In genomic region chr20:5282561-5282960, GRCh38 we compare ENCODE assay signal across 28 cellular contexts. TPM values are rescaled to one million over a fixed set of nuclear protein-coding genes. Genes with fewer than 3 reads are reported as not detected.
DNase-seq lines count a peak whose midpoint lies in the region; ATAC-seq and TF ChIP-seq lines count a peak whose summit lies in the region.
"Had no signal": no experiment of that assay in that cellular context is flagged by ENCODE, and none has a peak within 500 bp of the region (broad histone marks: within the 10 kb centered on the region; RNA-seq: fewer than 3 reads in every experiment).

No MANE protein-coding gene starts in this region.

- H2BK5ac ChIP-seq in trophoblast cell (ENCODE audit: low read depth, low read length, poor library complexity) = no peak overlapping the region

- no peaks in the 10 kb centered on the region for H3K79me1 ChIP-seq in trophoblast cell (ENCODE audit: low read length)

- POLR2A ChIA-PET in MCF 10A (lab: Yijun Ruan, JAX) = interaction anchor here (0.6 to 0.8 kb wide), 2 partner anchors 14 to 49 kb away, joined by 3 read pairs; no protein-coding TSS in a partner anchor

- no peak for TF ChIP-seq CTCF in mammary epithelial cell (conservative IDR thresholded peaks at IDR 0.05 in 1 of 2, IDR thresholded peaks at IDR 0.05 in 1 of 2; ENCODE audit: extremely low read depth in 1 of 2, insufficient read depth in 1 of 2, low read depth in 1 of 2, low read length in 2 of 2)
- no peak for TF ChIP-seq CTCF in MCF 10A (IDR thresholded peaks at IDR 0.05; ENCODE audit: unreplicated experiment)
- no peak for TF ChIP-seq CTCF in foreskin keratinocyte (conservative IDR thresholded peaks at IDR 0.05)
- TF ChIP-seq CTCF in ascending aorta (IDR thresholded peaks at IDR 0.05) = no peak

- peak; percentile 34 for DNase-seq in mammary epithelial cell
- DNase-seq in MCF 10A (ENCODE audit: unreplicated experiment) = no peak
- DNase-seq in HT1080 (ENCODE audit: low read depth) = peak; percentile 4
- DNase-seq in foreskin keratinocyte = peak; percentile 29 to 51
- peak; percentile 17 to 19 for DNase-seq in trophoblast cell
- DNase-seq in erythroblast (lab: John Stamatoyannopoulos, UW) = no peak
- no peak for DNase-seq in ascending aorta (ENCODE audit: low spot score in 2 of 2)
- DNase-seq: 8988T; ACHN; BE2C; C1 segment of cervical spinal cord; CD4-positive, alpha-beta memory T cell; CD4-positive, CD25-positive, alpha-beta regulatory T cell; CD8-positive, alpha-beta memory T cell; COR-L47; DMS 273 treated with DMSO at 0.1 percent for 48 hours; DMS153; DMS53; DMS79; DND-41; EL; GF-D8 had no signal

- H3K36me3 ChIP-seq in mammary epithelial cell (ENCODE audit: insufficient read depth, low read length) (no peaks in the 10 kb centered on the region), trophoblast cell (ENCODE audit: control insufficient read depth in 1 of 2, insufficient read depth in 2 of 2, low read length in 2 of 2) (no peaks in the 10 kb centered on the region), ascending aorta (no peaks in the 10 kb centered on the region)
- H3K36me3 ChIP-seq: BE2C, BLaER1 had no signal

- no peak overlapping the region for H2AK5ac ChIP-seq in trophoblast cell (ENCODE audit: low read length)

- H3K4me1 ChIP-seq in mammary epithelial cell (ENCODE audit: insufficient read depth, low read length) = no peaks in the 10 kb centered on the region
- H3K4me1 ChIP-seq in foreskin keratinocyte = no peaks in the 10 kb centered on the region
- H3K4me1 ChIP-seq in trophoblast cell (ENCODE audit: control insufficient read depth in 1 of 2, insufficient read depth in 2 of 2, low read length in 2 of 2) = no peaks in the 10 kb centered on the region
- H3K4me1 ChIP-seq in ascending aorta = no peaks in the 10 kb centered on the region
- H3K4me1 ChIP-seq: BE2C had no signal

- H3K14ac ChIP-seq in trophoblast cell (ENCODE audit: low read length) = no peak overlapping the region

- no peak overlapping the region for H2BK120ac ChIP-seq in trophoblast cell (ENCODE audit: insufficient read depth, low read length, poor library complexity)

- H3K27ac Mint-ChIP-seq in MCF 10A (ENCODE audit: low read depth, unreplicated experiment) = no peak overlapping the region
- H3K27ac Mint-ChIP-seq: CD14-positive monocyte; CD4-positive, CD25-positive, alpha-beta regulatory T cell had no signal

- H2BK12ac ChIP-seq in trophoblast cell (ENCODE audit: low read length) = no peak overlapping the region

- ATAC-seq in foreskin keratinocyte (peak; percentile 41), HG03025 (IDR thresholded peaks at IDR 0.05; ENCODE audit: low FRiP score, unreplicated experiment) (no peak)

- no peak overlapping the region for H4K91ac ChIP-seq in trophoblast cell (ENCODE audit: low read depth, low read length)

- 27% methylated on average over 4 of the region's 4 CpGs for WGBS in mammary epithelial cell (ENCODE audit: low coverage, missing lambda C conversion rate)
- WGBS in trophoblast cell (ENCODE audit: extremely low coverage, insufficient coverage, insufficient read length) = no CpG with 5 or more reads among the region's 4 CpGs

- no peak overlapping the region for H3K18ac ChIP-seq in trophoblast cell (ENCODE audit: low read length)

- in situ Hi-C loops in mammary epithelial cell (cut with MboI; ENCODE audit: low sequenced_read_pairs in 2 of 2) = no loop called here

- H3K79me2 ChIP-seq in mammary epithelial cell (ENCODE audit: insufficient read depth, low read length) (no peaks in the 10 kb centered on the region), trophoblast cell (ENCODE audit: control insufficient read depth, insufficient read depth, low read length, poor library complexity) (no peaks in the 10 kb centered on the region)

- peaks cover 85% of the 10 kb centered on the region for H3K27me3 Mint-ChIP-seq in MCF 10A (ENCODE audit: insufficient read depth, unreplicated experiment)

- no peak overlapping the region for H4K8ac ChIP-seq in trophoblast cell (ENCODE audit: low read depth, low read length)

- no peaks in the 10 kb centered on the region for H4K20me1 ChIP-seq in mammary epithelial cell (ENCODE audit: insufficient read depth, low read length)
- H4K20me1 ChIP-seq: BLaER1 had no signal

- dilution Hi-C loops in mammary epithelial cell (cut with HindIII; ENCODE audit: low sequenced_read_pairs) = no loop called here

- H3K4me1 Mint-ChIP-seq in MCF 10A (ENCODE audit: insufficient read depth, unreplicated experiment) = no peaks in the 10 kb centered on the region
- H3K4me1 Mint-ChIP-seq: CD4-positive, alpha-beta memory T cell; CD4-positive, CD25-positive, alpha-beta regulatory T cell had no signal

- H3K9me3 ChIP-seq in mammary epithelial cell (replicated peaks; ENCODE audit: insufficient read depth, low read length) (no peaks in the 10 kb centered on the region), trophoblast cell (ENCODE audit: insufficient read depth, low read depth, low read length) (no peaks in the 10 kb centered on the region), ascending aorta (no peaks in the 10 kb centered on the region)
- H3K9me3 ChIP-seq: BE2C had no signal

- H2AFZ ChIP-seq in mammary epithelial cell (ENCODE audit: low read depth, low read length) = no peak overlapping the region
- H2AFZ ChIP-seq in trophoblast cell (ENCODE audit: insufficient read depth, low read length, poor library complexity) = no peak overlapping the region

- H3K27ac ChIP-seq in mammary epithelial cell (ENCODE audit: insufficient read depth, low read depth, low read length) = no peak overlapping the region
- no peak overlapping the region for H3K27ac ChIP-seq in foreskin keratinocyte
- no peak overlapping the region for H3K27ac ChIP-seq in trophoblast cell (ENCODE audit: low read depth, low read length)
- H3K27ac ChIP-seq in ascending aorta = no peak overlapping the region
- H3K27ac ChIP-seq: BLaER1 had no signal

- no peak overlapping the region for H3K4me2 ChIP-seq in mammary epithelial cell (ENCODE audit: insufficient read depth, low read depth, low read length)
- H3K4me2 ChIP-seq in trophoblast cell (ENCODE audit: low read length) = no peak overlapping the region
- H3K4me2 ChIP-seq: BLaER1 had no signal

- H3K4me3 ChIP-seq in mammary epithelial cell (replicated peaks in 1 of 3; ENCODE audit: insufficient read depth in 1 of 3, low read depth in 2 of 3, low read length in 3 of 3) (no peak overlapping the region), trophoblast cell (ENCODE audit: low read depth, low read length) (no peak overlapping the region), ascending aorta (no peak overlapping the region)
- H3K4me3 ChIP-seq: BLaER1 had no signal

- no peak overlapping the region for H3K23ac ChIP-seq in trophoblast cell (ENCODE audit: low read length)

- intact Hi-C loops in mammary epithelial cell (cut with micrococcal nuclease) (no loop called here), MCF 10A (cut with micrococcal nuclease) (no loop called here), ascending aorta (cut with DNase I) (no loop called here)

- BruUV-seq in mammary epithelial cell (replicated peaks; lab: Mats Ljungman, UMichigan) (no TSS peak), MCF 10A (replicated peaks; lab: Mats Ljungman, UMichigan) (no TSS peak)

- H3K9ac ChIP-seq in mammary epithelial cell (ENCODE audit: insufficient read depth, low read length) (no peak overlapping the region), trophoblast cell (ENCODE audit: low read length) (no peak overlapping the region)
- H3K9ac ChIP-seq: BLaER1 had no signal

- H3K27me3 ChIP-seq in mammary epithelial cell (ENCODE audit: insufficient read depth, low read length) (no peaks in the 10 kb centered on the region), foreskin keratinocyte (peaks cover 18% of the 10 kb centered on the region), trophoblast cell (ENCODE audit: insufficient read depth, low read length) (no peaks in the 10 kb centered on the region), ascending aorta (no peaks in the 10 kb centered on the region)
- H3K27me3 ChIP-seq: BLaER1 had no signal

- TF ChIP-seq POLR2A in erythroblast (IDR thresholded peaks at IDR 0.05; ENCODE audit: low read length) = no peak

- H4K12ac ChIP-seq in trophoblast cell (ENCODE audit: low read depth, low read length) = no peak overlapping the region

- H3K9me3 Mint-ChIP-seq in MCF 10A (ENCODE audit: unreplicated experiment) = peaks cover 7% of the 10 kb centered on the region

- H3K36me3 Mint-ChIP-seq in MCF 10A (ENCODE audit: insufficient read depth, unreplicated experiment) = no peaks in the 10 kb centered on the region
- H3K36me3 Mint-ChIP-seq: CD14-positive monocyte; CD4-positive, alpha-beta memory T cell; CD4-positive, CD25-positive, alpha-beta regulatory T cell had no signal

- no peak overlapping the region for H3K4ac ChIP-seq in trophoblast cell (ENCODE audit: low read depth, low read length)

- CTCF ChIA-PET in mammary epithelial cell (lab: Charles Lee; ENCODE audit: low non-redundant PET) (no interaction called here), MCF 10A (lab: Yijun Ruan, JAX) (interaction anchor here (1.0 to 1.9 kb wide), 2 partner anchors 77 to 686 kb away, joined by 4 to 5 read pairs; no protein-coding TSS in a partner anchor)

- H3K4me3 Mint-ChIP-seq in MCF 10A (ENCODE audit: unreplicated experiment) = no peak overlapping the region
- H3K4me3 Mint-ChIP-seq: CD4-positive, alpha-beta memory T cell; CD4-positive, CD25-positive, alpha-beta regulatory T cell; CD8-positive, alpha-beta memory T cell had no signal

RNA-seq across cellular contexts. Expression of gene PROKR2, which starts 34.2 kb away (rescaled TPM):
- total RNA-seq in mammary epithelial cell (not detected), MCF 10A (2022) (not detected in 2 replicates), foreskin keratinocyte (not detected in 2 replicates), ascending aorta (not detected)
- polyA plus RNA-seq in mammary epithelial cell (not detected), foreskin keratinocyte (not detected in 2 replicates)
- not detected for polyA minus RNA-seq in mammary epithelial cell
- total RNA-seq in HT1080 (2014; rRNA removed; shearing (Covaris generic)) = not detected in 2 replicates
- not detected in 2 replicates for polyA plus RNA-seq in HT1080 (2015; cell fraction: cytosol; rRNA removed)
- not detected in 2 replicates for polyA plus RNA-seq in HT1080 (2015; cell fraction: nucleus; rRNA removed)
- 0.06 and 0.11 TPM in 2 replicates for polyA plus RNA-seq in trophoblast cell (2013)
- total RNA-seq: A673; CD4-positive, alpha-beta memory T cell; CD4-positive, CD25-positive, alpha-beta regulatory T cell; Daoy had no signal
- polyA plus RNA-seq: AG04450; CD14-positive monocyte; CD4-positive, alpha-beta memory T cell; CD4-positive, CD25-positive, alpha-beta regulatory T cell had no signal

Comparison
In these comparisons a context has a peak if more than half of its experiments do, and no peak if none do; other contexts are left out.
1. DNase-seq: peak in mammary epithelial cell (single experiment), HT1080 (single experiment), foreskin keratinocyte (2 of 2) and trophoblast cell (2 of 2); none in MCF 10A (single experiment), erythroblast (0 of 2) and ascending aorta (0 of 2).